ENCODE assay signal across 9 cellular contexts in genomic region chr9:132673355-132673754, GRCh38. TPM values are rescaled to one million over a fixed set of nuclear protein-coding genes. Genes with fewer than 3 reads are reported as not detected.
DNase-seq lines count a peak whose midpoint lies in the region; ATAC-seq, FAIRE-seq and TF ChIP-seq lines count a peak whose summit lies in the region.
"Had no signal": no experiment of that assay in that cellular context is flagged by ENCODE, and none has a peak within 500 bp of the region (broad histone marks: within the 10 kb centered on the region; RNA-seq: fewer than 3 reads in every experiment).

No MANE protein-coding gene starts in this region.

- CTCF ChIA-PET in HCT116 (lab: Charles Lee) = no interaction called here

- H3K4me2 ChIP-seq in HCT116 (ENCODE audit: low read length) = no peak overlapping the region

- no peaks in the 10 kb centered on the region for H3K27me3 Mint-ChIP-seq in activated T-helper 17 cell treated with anti-CD3 and anti-CD28 coated beads, Interleukin-2, amount 50 U/mL, for 72 hours

- RAD21 ChIA-PET in HCT116 (lab: Charles Lee; ENCODE audit: low non-redundant PET in 1 of 2, low total read pairs in 2 of 2, uncharacterized antibody in 2 of 2, unreplicated experiment in 2 of 2) = no interaction called here

- H3K9me3 ChIP-seq in HCT116 (ENCODE audit: control insufficient read depth in 1 of 2, insufficient read depth in 1 of 2, low read depth in 1 of 2, low read length in 2 of 2) = no peaks in the 10 kb centered on the region
- no peaks in the 10 kb centered on the region for H3K9me3 ChIP-seq in pancreas
- no peaks in the 10 kb centered on the region for H3K9me3 ChIP-seq in body of pancreas

- H3K4me3 ChIP-seq in HCT116 (replicated peaks in 1 of 2; ENCODE audit: low read depth in 1 of 2, low read length in 2 of 2) = no peak overlapping the region
- H3K4me3 ChIP-seq in pancreas = no peak overlapping the region
- H3K4me3 ChIP-seq in body of pancreas = no peak overlapping the region

- H3K9me2 ChIP-seq in HCT116 (ENCODE audit: insufficient read depth) = no peaks in the 10 kb centered on the region

- WGBS in pancreas, 2 donors = 40 to 43% methylated on average over 6 of the region's 6 CpGs
- WGBS in body of pancreas, 2 donors = 38 to 47% methylated on average over 6 of the region's 6 CpGs

- peak overlapping the region; percentile 72 for H3K4me3 Mint-ChIP-seq in activated T-helper 17 cell treated with anti-CD3 and anti-CD28 coated beads, Interleukin-2, amount 50 U/mL, for 72 hours

- no peak for TF ChIP-seq RAD21 in HCT116 (IDR thresholded peaks at IDR 0.05; ENCODE audit: low read depth)

- ATAC-seq in HCT116 (no peak), GM19455 (IDR thresholded peaks at IDR 0.05; ENCODE audit: unreplicated experiment) (no peak), pancreas (no peak), body of pancreas (no peak), HG02642 (IDR thresholded peaks at IDR 0.05; ENCODE audit: poor library complexity, unreplicated experiment) (no peak)
- ATAC-seq in activated T-helper 17 cell treated with anti-CD3 and anti-CD28 coated beads, Interleukin-2, amount 50 U/mL, for 72 hours (replicated peaks) = no peak

- no peak overlapping the region for H3K9ac ChIP-seq in HCT116 (ENCODE audit: low read length)

- peak; percentile 5 for DNase-seq in COLO668 (lab: John Stamatoyannopoulos, UW; ENCODE audit: unreplicated experiment)
- no peak for DNase-seq in HCT116 (ENCODE audit: low read depth, low spot score)
- peak; percentile 38 for DNase-seq in kidney glomerular epithelial cell (lab: John Stamatoyannopoulos, UW)
- DNase-seq in pancreas = no peak
- DNase-seq in body of pancreas = no peak
- DNase-seq: nucleus accumbens had no signal

- H3K4me1 Mint-ChIP-seq in activated T-helper 17 cell treated with anti-CD3 and anti-CD28 coated beads, Interleukin-2, amount 50 U/mL, for 72 hours = peaks cover 29% of the 10 kb centered on the region

- no TSS peak for BruUV-seq in HCT116 (replicated peaks; lab: Mats Ljungman, UMichigan)

- no peak for FAIRE-seq in pancreas (lab: Jason Lieb, UNC)

- H3K9me3 Mint-ChIP-seq in activated T-helper 17 cell treated with anti-CD3 and anti-CD28 coated beads, Interleukin-2, amount 50 U/mL, for 72 hours = no peaks in the 10 kb centered on the region

- no peak overlapping the region for H2AFZ ChIP-seq in HCT116 (ENCODE audit: low read depth, low read length, poor library complexity, severe bottlenecking)

- peaks cover 6 to 25% of the 10 kb centered on the region in 2 experiments; a peak in 3 of 4 replicates for H3K36me3 ChIP-seq in HCT116 (ENCODE audit: control insufficient read depth in 1 of 2, insufficient read depth in 2 of 2, low read length in 2 of 2)
- H3K36me3 ChIP-seq in pancreas = peaks cover 0 to 3% (median 1%) of the 10 kb centered on the region in 3 donors
- H3K36me3 ChIP-seq in body of pancreas (replicated peaks in 1 of 2; ENCODE audit: insufficient read depth in 1 of 2, low read depth in 2 of 2) = peaks cover 0 to 6% of the 10 kb centered on the region in 2 donors

- H3K27ac ChIP-seq in HCT116 (ENCODE audit: low read depth, low read length) (no peak overlapping the region), pancreas (no peak overlapping the region), body of pancreas (no peak overlapping the region)

- TF ChIP-seq POLR2A in HCT116 (IDR thresholded peaks at IDR 0.05; ENCODE audit: borderline replicate concordance, extremely low read depth, insufficient read depth, insufficient read length) = no peak
- TF ChIP-seq POLR2A in body of pancreas (IDR thresholded peaks at IDR 0.05) = no peak

- H3K79me2 ChIP-seq in HCT116 (ENCODE audit: insufficient read depth, low read length) = peaks cover 99% of the 10 kb centered on the region

- intact Hi-C loops in HCT116 (cut with micrococcal nuclease) = loop anchor here (5.0 kb wide), 1 partner anchor 129 kb away; no protein-coding TSS in a partner anchor
- intact Hi-C loops in pancreas (cut with DNase I) = loop anchor here in 1 of 3 donors (10.0 kb wide), 1 partner anchor 121 kb away; no protein-coding TSS in a partner anchor
- intact Hi-C loops in body of pancreas (cut with DNase I) = no loop called here

- H3K4me1 ChIP-seq in HCT116 (ENCODE audit: control insufficient read depth in 1 of 2, insufficient read depth in 2 of 2, low read length in 2 of 2) (peaks cover 2 to 21% of the 10 kb centered on the region in 2 experiments; a peak in 3 of 4 replicates), pancreas (peaks cover 7 to 28% (median 10%) of the 10 kb centered on the region in 3 donors), body of pancreas (peaks cover 30% of the 10 kb centered on the region)

- H3K36me3 Mint-ChIP-seq in activated T-helper 17 cell treated with anti-CD3 and anti-CD28 coated beads, Interleukin-2, amount 50 U/mL, for 72 hours (ENCODE audit: low read depth) = peaks cover 38% of the 10 kb centered on the region

- H3K27me3 ChIP-seq in HCT116 (ENCODE audit: insufficient read depth, low read length) (no peaks in the 10 kb centered on the region), pancreas (no peaks in the 10 kb centered on the region), body of pancreas (no peaks in the 10 kb centered on the region)

- peak overlapping the region; percentile 52 for H3K27ac Mint-ChIP-seq in activated T-helper 17 cell treated with anti-CD3 and anti-CD28 coated beads, Interleukin-2, amount 50 U/mL, for 72 hours

- peaks cover 22% of the 10 kb centered on the region; the same call in 1 of the 2 replicates for H4K20me1 ChIP-seq in HCT116 (ENCODE audit: insufficient read depth)

- POLR2A ChIA-PET in HCT116 (lab: Charles Lee) = no interaction called here

- peak in 2 of 3 experiments; percentile 26 to 37; a peak in 4 of 6 replicates for TF ChIP-seq CTCF in HCT116 (IDR thresholded peaks at IDR 0.05 in 2 of 3, conservative IDR thresholded peaks at IDR 0.05 in 1 of 3; ENCODE audit: borderline replicate concordance in 1 of 3, insufficient read depth in 1 of 3, low read depth in 2 of 3, low read length in 2 of 3)
- TF ChIP-seq CTCF in pancreas (IDR thresholded peaks at IDR 0.05) = no peak
- TF ChIP-seq CTCF in body of pancreas (IDR thresholded peaks at IDR 0.05) = no peak

TF ChIP-seq in HCT116, 20 proteins besides CTCF, POLR2A, EP300 and RAD21:
- TF ChIP-seq ZFX (IDR thresholded peaks at IDR 0.05) (no peak), SRF (IDR thresholded peaks at IDR 0.05; ENCODE audit: low read depth) (no peak), SIN3A (IDR thresholded peaks at IDR 0.05; ENCODE audit: low read depth) (no peak), YY1 (IDR thresholded peaks at IDR 0.05; ENCODE audit: extremely low read depth, insufficient replicate concordance, low read depth, low read length) (no peak), EGR1 (IDR thresholded peaks at IDR 0.05; ENCODE audit: low read depth) (no peak), ZNF274 (IDR thresholded peaks at IDR 0.05; ENCODE audit: low read depth, low read length) (no peak)
- TF ChIP-seq, protein P1, sequence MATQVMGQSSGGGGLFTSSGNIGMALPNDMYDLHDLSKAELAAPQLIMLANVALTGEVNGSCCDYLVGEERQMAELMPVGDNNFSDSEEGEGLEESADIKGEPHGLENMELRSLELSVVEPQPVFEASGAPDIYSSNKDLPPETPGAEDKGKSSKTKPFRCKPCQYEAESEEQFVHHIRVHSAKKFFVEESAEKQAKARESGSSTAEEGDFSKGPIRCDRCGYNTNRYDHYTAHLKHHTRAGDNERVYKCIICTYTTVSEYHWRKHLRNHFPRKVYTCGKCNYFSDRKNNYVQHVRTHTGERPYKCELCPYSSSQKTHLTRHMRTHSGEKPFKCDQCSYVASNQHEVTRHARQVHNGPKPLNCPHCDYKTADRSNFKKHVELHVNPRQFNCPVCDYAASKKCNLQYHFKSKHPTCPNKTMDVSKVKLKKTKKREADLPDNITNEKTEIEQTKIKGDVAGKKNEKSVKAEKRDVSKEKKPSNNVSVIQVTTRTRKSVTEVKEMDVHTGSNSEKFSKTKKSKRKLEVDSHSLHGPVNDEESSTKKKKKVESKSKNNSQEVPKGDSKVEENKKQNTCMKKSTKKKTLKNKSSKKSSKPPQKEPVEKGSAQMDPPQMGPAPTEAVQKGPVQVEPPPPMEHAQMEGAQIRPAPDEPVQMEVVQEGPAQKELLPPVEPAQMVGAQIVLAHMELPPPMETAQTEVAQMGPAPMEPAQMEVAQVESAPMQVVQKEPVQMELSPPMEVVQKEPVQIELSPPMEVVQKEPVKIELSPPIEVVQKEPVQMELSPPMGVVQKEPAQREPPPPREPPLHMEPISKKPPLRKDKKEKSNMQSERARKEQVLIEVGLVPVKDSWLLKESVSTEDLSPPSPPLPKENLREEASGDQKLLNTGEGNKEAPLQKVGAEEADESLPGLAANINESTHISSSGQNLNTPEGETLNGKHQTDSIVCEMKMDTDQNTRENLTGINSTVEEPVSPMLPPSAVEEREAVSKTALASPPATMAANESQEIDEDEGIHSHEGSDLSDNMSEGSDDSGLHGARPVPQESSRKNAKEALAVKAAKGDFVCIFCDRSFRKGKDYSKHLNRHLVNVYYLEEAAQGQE (IDR thresholded peaks at IDR 0.05; ENCODE audit: low read depth) = no peak
TF ChIP-seq in HCT116: peak in this region for 0.

RNA-seq across cellular contexts. Expression of gene GTF3C4, which starts 3.1 kb away (rescaled TPM):
- total RNA-seq in HCT116 (2021; ENCODE audit: unreplicated experiment) (26.4 TPM), pancreas (1 to 10 TPM; 4.0 to 8.0 (median 6.1) TPM), body of pancreas (1 to 10 TPM; 6.2 to 6.9 TPM)
- polyA plus RNA-seq in HCT116 (2012) = 7.8 and 8.6 TPM in 2 replicates
- total RNA-seq in activated T-helper 17 cell treated with anti-CD3 and anti-CD28 coated beads, Interleukin-2, amount 50 U/mL, for 72 hours = 10 to 100 TPM; 13.0 to 19.1 TPM
- polyA plus RNA-seq in pancreas = 1 to 10 TPM; 1.6 to 3.5 TPM

RNA-seq across cellular contexts. Expression of gene DDX31, which starts 3.6 kb away (rescaled TPM):
- total RNA-seq in HCT116 (2021; ENCODE audit: unreplicated experiment) (25.8 TPM), pancreas (1 to 10 TPM; 4.9 to 8.2 (median 7.6) TPM), body of pancreas (10 to 100 TPM in 1 of 2 donors, 1 to 10 TPM in 1; 8.6 to 15.6 TPM)
- 9.7 and 11.3 TPM in 2 replicates for polyA plus RNA-seq in HCT116 (2012)
- total RNA-seq in activated T-helper 17 cell treated with anti-CD3 and anti-CD28 coated beads, Interleukin-2, amount 50 U/mL, for 72 hours = 10 to 100 TPM; 12.7 to 23.0 TPM
- 10 to 100 TPM in 1 of 2 donors, 1 to 10 TPM in 1; 7.7 to 17.0 TPM for polyA plus RNA-seq in pancreas

Comparison
In these comparisons a context has a peak if more than half of its experiments do, and no peak if none do; other contexts are left out.
1. DNase-seq: peak in COLO668 (single experiment) and kidney glomerular epithelial cell (single experiment); none in HCT116 (single experiment), pancreas (0 of 6) and body of pancreas (0 of 4).
2. CTCF ChIP-seq: peak in HCT116 (2 of 3); none in pancreas (0 of 4) and body of pancreas (0 of 7).